13 cellular contexts compared by ENCODE assay signal in genomic region chr14:39219075-39219499, GRCh38. TPM values are rescaled to one million over a fixed set of nuclear protein-coding genes. Genes with fewer than 3 reads are reported as not detected.
DNase-seq lines count a peak whose midpoint lies in the region; ATAC-seq, FAIRE-seq and TF ChIP-seq lines count a peak whose summit lies in the region.
"Had no signal": no experiment of that assay in that cellular context is flagged by ENCODE, and none has a peak within 500 bp of the region (broad histone marks: within the 10 kb centered on the region; RNA-seq: fewer than 3 reads in every experiment).

No MANE protein-coding gene starts in this region.

- no TSS peak for BruUV-seq in endothelial cell of umbilical vein (replicated peaks; lab: Mats Ljungman, UMichigan)

- no peaks in the 10 kb centered on the region for H3K27me3 ChIP-seq in endothelial cell of umbilical vein (ENCODE audit: control insufficient read depth in 2 of 2, insufficient read depth in 2 of 2, low read length in 2 of 2)
- H3K27me3 ChIP-seq in left ventricle myocardium inferior (ENCODE audit: low read depth) = no peaks in the 10 kb centered on the region
- H3K27me3 ChIP-seq in transverse colon = no peaks in the 10 kb centered on the region
- no peaks in the 10 kb centered on the region for H3K27me3 ChIP-seq in stomach
- H3K27me3 ChIP-seq: breast epithelium, right atrium auricular region had no signal

- no peaks in the 10 kb centered on the region for H3K36me3 ChIP-seq in endothelial cell of umbilical vein (ENCODE audit: control insufficient read depth in 2 of 2, extremely low read depth in 1 of 2, insufficient read depth in 2 of 2, low read length in 2 of 2)
- H3K36me3 ChIP-seq in left ventricle myocardium inferior = no peaks in the 10 kb centered on the region
- H3K36me3 ChIP-seq in transverse colon = no peaks in the 10 kb centered on the region
- H3K36me3 ChIP-seq in stomach = no peaks in the 10 kb centered on the region
- H3K36me3 ChIP-seq: breast epithelium, right atrium auricular region had no signal

- H3K4me3 ChIP-seq in endothelial cell of umbilical vein (replicated peaks in 1 of 3; ENCODE audit: insufficient read depth in 1 of 3, low read depth in 1 of 3, low read length in 3 of 3) = no peak overlapping the region
- H3K4me3 ChIP-seq in left ventricle myocardium inferior = no peak overlapping the region
- no peak overlapping the region for H3K4me3 ChIP-seq in transverse colon
- H3K4me3 ChIP-seq in stomach = no peak overlapping the region
- H3K4me3 ChIP-seq: breast epithelium, right atrium auricular region had no signal

- H3K4me1 ChIP-seq in endothelial cell of umbilical vein (ENCODE audit: control insufficient read depth, extremely low read depth, insufficient read depth, low read length) (peaks cover 23% of the 10 kb centered on the region), left ventricle myocardium inferior (peaks cover 4% of the 10 kb centered on the region), transverse colon (peaks cover 0 to 13% (median 0%) of the 10 kb centered on the region in 4 donors), stomach (peaks cover 0 to 11% (median 0%) of the 10 kb centered on the region in 4 donors)
- H3K4me1 ChIP-seq: breast epithelium, right atrium auricular region had no signal

- CTCF ChIA-PET in endothelial cell of umbilical vein (lab: Charles Lee) = no interaction called here

- no peak for TF ChIP-seq EP300 in transverse colon (IDR thresholded peaks at IDR 0.05; ENCODE audit: low read depth)
- no peak for TF ChIP-seq EP300 in stomach (IDR thresholded peaks at IDR 0.05)

- TF ChIP-seq POLR2A in endothelial cell of umbilical vein (IDR thresholded peaks at IDR 0.05; ENCODE audit: low read depth, low read length) = no peak
- TF ChIP-seq POLR2A in transverse colon (IDR thresholded peaks at IDR 0.05) = no peak
- TF ChIP-seq POLR2A in stomach (IDR thresholded peaks at IDR 0.05) = no peak

- peak; percentile 84 for FAIRE-seq in endothelial cell of umbilical vein (lab: Jason Lieb, UNC)

- H3K9ac ChIP-seq in endothelial cell of umbilical vein (replicated peaks; ENCODE audit: extremely low read depth, insufficient read depth, low read length) = no peak overlapping the region

- H3K79me2 ChIP-seq in endothelial cell of umbilical vein (ENCODE audit: control insufficient read depth, insufficient read depth, low read length) = no peaks in the 10 kb centered on the region

- peak overlapping the region; percentile 61 for H3K27ac ChIP-seq in endothelial cell of umbilical vein (ENCODE audit: insufficient read depth, low read depth, low read length)
- H3K27ac ChIP-seq in left ventricle myocardium inferior (replicated peaks) = no peak overlapping the region
- H3K27ac ChIP-seq in transverse colon = no peak overlapping the region
- peak overlapping the region in 2 of 5 donors; percentile 32 to 50 for H3K27ac ChIP-seq in stomach
- H3K27ac ChIP-seq: breast epithelium, right atrium auricular region had no signal

- H2AFZ ChIP-seq in endothelial cell of umbilical vein (ENCODE audit: low read depth, low read length) = peak overlapping the region; percentile 32

- POLR2A ChIA-PET in endothelial cell of umbilical vein (lab: Charles Lee) = interaction anchor here (0.7 to 0.8 kb wide), 2 partner anchors 22 to 40 kb away, joined by 3 to 14 read pairs; no protein-coding TSS in a partner anchor

- H3K9me3 ChIP-seq in endothelial cell of umbilical vein (replicated peaks; ENCODE audit: control insufficient read depth, insufficient read depth, low read length) (no peaks in the 10 kb centered on the region), left ventricle myocardium inferior (replicated peaks) (no peaks in the 10 kb centered on the region), transverse colon (no peaks in the 10 kb centered on the region), stomach (no peaks in the 10 kb centered on the region)
- H3K9me3 ChIP-seq: breast epithelium, right atrium auricular region had no signal

- no peaks in the 10 kb centered on the region for H4K20me1 ChIP-seq in endothelial cell of umbilical vein (replicated peaks; ENCODE audit: control insufficient read depth, extremely low read depth, insufficient read depth, low read length)

- DNase-seq in NCI-H226 (peak; percentile 76), endothelial cell of umbilical vein (ENCODE audit: low read depth, low spot score) (peak; percentile 89), pulmonary artery endothelial cell (ENCODE audit: low read depth, low spot score) (peak; percentile 73), left ventricle myocardium inferior (no peak), transverse colon (no peak), stomach (no peak)
- DNase-seq: activated CD4-positive, CD25-positive, alpha-beta regulatory T cell treated with anti-CD3 and anti-CD28 coated beads, Interleukin-2, amount 50 U/mL, for 72 hours; NCI-H1092; NCI-H510A treated with DMSO at 0.1 percent for 48 hours had no signal

- WGBS in transverse colon (ENCODE audit: low coverage in 1 of 2), 2 donors = 22 to 27% methylated on average over 3 of the region's 3 CpGs
- 47 to 65% (median 53%) methylated on average over 3 of the region's 3 CpGs for WGBS in stomach, 5 donors

- dilution Hi-C loops in endothelial cell of umbilical vein (cut with MboI; ENCODE audit: extremely low pct_ligation_motif_present, low sequenced_read_pairs) = no loop called here

- in situ Hi-C loops in transverse colon (cut with MboI; ENCODE audit: low pct_ligation_motif_present in 1 of 4, low pct_unique_long_range_greater_than_20kb in 1 of 4, low sequenced_read_pairs in 3 of 4) = no loop called here

- ATAC-seq in GM19452 (IDR thresholded peaks at IDR 0.05; ENCODE audit: unreplicated experiment) (peak; percentile 51), SK-N-SH treated with all-trans-retinoic acid at 6 μM for 48 hours (no peak)

- intact Hi-C loops in endothelial cell of umbilical vein (cut with micrococcal nuclease) (loop anchor here (1.0 to 5.0 kb wide), 4 partner anchors 44 to 116 kb away; partner anchors contain the start of genes PNN, SEC23A and TRAPPC6B), left ventricle myocardium inferior (cut with micrococcal nuclease) (no loop called here), transverse colon (cut with DNase I; ENCODE audit: low total_unique reads) (no loop called here), stomach (cut with DNase I; ENCODE audit: low total_unique reads) (no loop called here)

- peak overlapping the region; percentile 52 for H3K4me2 ChIP-seq in endothelial cell of umbilical vein (ENCODE audit: insufficient read depth, low read length)

- no peaks in the 10 kb centered on the region for H3K9me1 ChIP-seq in endothelial cell of umbilical vein (replicated peaks; ENCODE audit: control insufficient read depth, extremely low read depth, insufficient read depth, low read length)

- TF ChIP-seq CTCF in endothelial cell of umbilical vein (IDR thresholded peaks at IDR 0.05; ENCODE audit: extremely low read depth in 1 of 2, insufficient read depth in 1 of 2, low read depth in 1 of 2, low read length in 2 of 2) (no peak), left ventricle myocardium inferior (IDR thresholded peaks at IDR 0.05; ENCODE audit: borderline replicate concordance) (no peak), transverse colon (IDR thresholded peaks at IDR 0.05) (no peak), stomach (IDR thresholded peaks at IDR 0.05) (no peak)

TF ChIP-seq in SK-N-SH treated with all-trans-retinoic acid at 6 μM for 48 hours, 23 proteins besides CTCF, POLR2A, EP300 and RAD21 (continues in another document):
- TF ChIP-seq ZNF8 (CRISPR knock-in tag; IDR thresholded peaks at IDR 0.05) (no peak), RARB (CRISPR knock-in tag; IDR thresholded peaks at IDR 0.05) (no peak)

RNA-seq across cellular contexts. Expression of gene MIA2, which starts 14.6 kb away (rescaled TPM):
- 14.9 and 16.2 TPM in 2 replicates for total RNA-seq in endothelial cell of umbilical vein
- polyA plus RNA-seq in endothelial cell of umbilical vein = 9.4 and 10.4 TPM in 2 replicates
- 9.8 and 10.5 TPM in 2 replicates for polyA plus RNA-seq in endothelial cell of umbilical vein (2011; cell fraction: cytosol; rRNA removed)
- 22.2 and 22.6 TPM in 2 replicates for polyA plus RNA-seq in endothelial cell of umbilical vein (2011; cell fraction: nucleus; rRNA removed)
- 11.4 and 12.4 TPM in 2 replicates for polyA plus RNA-seq in endothelial cell of umbilical vein (2012)
- polyA minus RNA-seq in endothelial cell of umbilical vein = 8.4 and 10.7 TPM in 2 replicates
- 15.4 TPM for polyA minus RNA-seq in endothelial cell of umbilical vein (2011; cell fraction: cytosol; rRNA and poly(A)+ RNA removed)
- polyA minus RNA-seq in endothelial cell of umbilical vein (2011; cell fraction: nucleus; rRNA and poly(A)+ RNA removed) = 14.5 and 19.3 TPM in 2 replicates
- 8.5 and 12.9 TPM in 2 replicates for total RNA-seq in pulmonary artery endothelial cell
- total RNA-seq in left ventricle myocardium inferior = 24.7 TPM
- 10 to 100 TPM; 54.1 to 83.0 (median 71.4) TPM for total RNA-seq in transverse colon
- total RNA-seq in stomach = 10 to 100 TPM; 41.4 to 72.4 (median 58.9) TPM
- polyA plus RNA-seq in stomach = 10 to 100 TPM; 23.6 to 45.6 (median 26.1) TPM

RNA-seq across cellular contexts. Expression of gene PNN, which starts 44.0 kb away (rescaled TPM):
- total RNA-seq in endothelial cell of umbilical vein (79.4 and 83.5 TPM in 2 replicates), pulmonary artery endothelial cell (17.5 and 32.9 TPM in 2 replicates), left ventricle myocardium inferior (30.1 TPM), transverse colon (100 to 1,000 TPM in 1 of 4 donors, 10 to 100 TPM in 3; 33.0 to 159 (median 76.2) TPM), stomach (100 to 1,000 TPM in 1 of 5 donors, 10 to 100 TPM in 4; 36.2 to 122 (median 53.2) TPM)
- polyA plus RNA-seq in endothelial cell of umbilical vein (9.9 and 27.3 TPM in 2 replicates), stomach (10 to 100 TPM; 21.7 to 36.3 (median 33.5) TPM)
- polyA plus RNA-seq in endothelial cell of umbilical vein (2011; cell fraction: cytosol; rRNA removed) = 10.9 and 11.7 TPM in 2 replicates
- 103 and 185 TPM in 2 replicates for polyA plus RNA-seq in endothelial cell of umbilical vein (2011; cell fraction: nucleus; rRNA removed)
- polyA plus RNA-seq in endothelial cell of umbilical vein (2012) = 52.3 and 66.6 TPM in 2 replicates
- 28.5 and 35.5 TPM in 2 replicates for polyA minus RNA-seq in endothelial cell of umbilical vein
- polyA minus RNA-seq in endothelial cell of umbilical vein (2011; cell fraction: cytosol; rRNA and poly(A)+ RNA removed) = 10.9 TPM
- 33.8 and 38.8 TPM in 2 replicates for polyA minus RNA-seq in endothelial cell of umbilical vein (2011; cell fraction: nucleus; rRNA and poly(A)+ RNA removed)

RNA-seq across cellular contexts. Expression of gene TRAPPC6B, which starts 49.0 kb away (rescaled TPM):
- 19.3 and 21.8 TPM in 2 replicates for total RNA-seq in endothelial cell of umbilical vein
- polyA plus RNA-seq in endothelial cell of umbilical vein = 7.3 and 9.9 TPM in 2 replicates
- polyA plus RNA-seq in endothelial cell of umbilical vein (2011; cell fraction: cytosol; rRNA removed) = 10.1 and 11.0 TPM in 2 replicates
- polyA plus RNA-seq in endothelial cell of umbilical vein (2011; cell fraction: nucleus; rRNA removed) = 19.8 and 28.9 TPM in 2 replicates
- polyA plus RNA-seq in endothelial cell of umbilical vein (2012) = 13.9 and 16.3 TPM in 2 replicates
- 12.6 and 18.6 TPM in 2 replicates for polyA minus RNA-seq in endothelial cell of umbilical vein
- 14.7 TPM for polyA minus RNA-seq in endothelial cell of umbilical vein (2011; cell fraction: cytosol; rRNA and poly(A)+ RNA removed)
- polyA minus RNA-seq in endothelial cell of umbilical vein (2011; cell fraction: nucleus; rRNA and poly(A)+ RNA removed) = 12.2 and 12.5 TPM in 2 replicates
- total RNA-seq in pulmonary artery endothelial cell = 21.1 and 32.6 TPM in 2 replicates
- total RNA-seq in left ventricle myocardium inferior = 25.8 TPM
- total RNA-seq in transverse colon = 10 to 100 TPM in 3 of 4 donors, 1 to 10 TPM in 1; 3.7 to 48.8 (median 25.3) TPM
- total RNA-seq in stomach = 100 to 1,000 TPM in 1 of 5 donors, 10 to 100 TPM in 4; 15.1 to 100 (median 49.6) TPM
- polyA plus RNA-seq in stomach = 10 to 100 TPM in 2 of 3 donors, 1 to 10 TPM in 1; 9.7 to 13.9 (median 12.4) TPM

Comparison
In these comparisons a context has a peak if more than half of its experiments do, and no peak if none do; other contexts are left out.
1. DNase-seq: peak in NCI-H226 (single experiment), endothelial cell of umbilical vein (single experiment) and pulmonary artery endothelial cell (single experiment); none in left ventricle myocardium inferior (single experiment), transverse colon (single experiment) and stomach (single experiment).